In genomic region chr11:129611661-129612566, GRCh38 we compare ENCODE assay signal across 1 cellular context.
TF ChIP-seq lines count a peak whose summit lies in the region.

No MANE protein-coding gene starts in this region.

TF ChIP-seq in HepG2, 621 proteins besides CTCF, POLR2A, EP300 and RAD21 (continued from another document):
- TF ChIP-seq ZNF280B (CRISPR knock-in tag; IDR thresholded peaks at IDR 0.05; ENCODE audit: borderline replicate concordance): no peak
- TF ChIP-seq PCBP2 (optimal IDR thresholded peaks at IDR 0.05; ENCODE audit: low read depth, low read length, poor library complexity, severe bottlenecking): no peak
- no peak for TF ChIP-seq ZNF589 (CRISPR knock-in tag; conservative IDR thresholded peaks at IDR 0.05)
- TF ChIP-seq E2F5 (CRISPR knock-in tag; conservative IDR thresholded peaks at IDR 0.05): no peak
- no peak for TF ChIP-seq ONECUT2 (CRISPR knock-in tag; IDR thresholded peaks at IDR 0.05)
- TF ChIP-seq KDM3A (CRISPR knock-in tag; IDR thresholded peaks at IDR 0.05; ENCODE audit: low read depth): no peak
- no peak for TF ChIP-seq DPF2 (CRISPR knock-in tag; IDR thresholded peaks at IDR 0.05; ENCODE audit: borderline replicate concordance, low read depth)
- TF ChIP-seq SKIL (CRISPR knock-in tag; IDR thresholded peaks at IDR 0.05; ENCODE audit: borderline replicate concordance): no peak
- TF ChIP-seq ZNF883 (CRISPR knock-in tag; IDR thresholded peaks at IDR 0.05; ENCODE audit: not compliant biosample characterization): no peak
- TF ChIP-seq ZMYM4 (CRISPR knock-in tag; IDR thresholded peaks at IDR 0.05): no peak
- TF ChIP-seq PLRG1 (conservative IDR thresholded peaks at IDR 0.05): no peak
- no peak for TF ChIP-seq NBN (conservative IDR thresholded peaks at IDR 0.05)
